Comparison of ENCODE assay signal across 14 cellular contexts in genomic region chr5:82405166-82405565, GRCh38.
DNase-seq lines count a peak whose midpoint lies in the region; ATAC-seq and TF ChIP-seq lines count a peak whose summit lies in the region.
"Had no signal": no experiment of that assay in that cellular context is flagged by ENCODE, and none has a peak within 500 bp of the region (broad histone marks: within the 10 kb centered on the region; RNA-seq: fewer than 3 reads in every experiment).

No MANE protein-coding gene starts in this region.

- CTCF ChIA-PET in RWPE1 (lab: Yijun Ruan, JAX) = interaction anchor here (0.6 kb wide), 1 partner anchor 16 kb away, joined by 3 read pairs; no protein-coding TSS in a partner anchor

- TF ChIP-seq CTCF in RWPE1 (conservative IDR thresholded peaks at IDR 0.05; ENCODE audit: low read depth) (no peak), epithelial cell of esophagus (IDR thresholded peaks at IDR 0.05; ENCODE audit: insufficient read depth, low read depth, low read length, missing control alignments) (no peak)

- no peak overlapping the region for H3K27ac ChIP-seq in RWPE1
- H3K27ac ChIP-seq: pancreas had no signal

- DNase-seq in Daoy (ENCODE audit: low read depth) = peak; percentile 89
- DNase-seq in RWPE1 (ENCODE audit: low spot score) = peak; percentile 93
- DNase-seq in epithelial cell of esophagus (ENCODE audit: low read depth) = peak; percentile 90
- DNase-seq in non-pigmented ciliary epithelial cell (ENCODE audit: low read depth) = peak; percentile 80
- DNase-seq in stimulated activated CD4-positive, alpha-beta T cell treated with anti-CD3 and anti-CD28 coated beads, Interleukin-15, amount 100 ng/mL, for 24 hours = no peak
- no peak for DNase-seq in activated CD8-positive, alpha-beta memory T cell treated with anti-CD3 and anti-CD28 coated beads, Interleukin-2, amount 50 U/mL, for 48 hours
- DNase-seq: activated CD8-positive, alpha-beta memory T cell treated with anti-CD3 and anti-CD28 coated beads for 24 hours; CD4-positive, CD25-positive, alpha-beta regulatory T cell; NCI-H510A; pancreas; stimulated activated CD4-positive, alpha-beta T cell treated with anti-CD3 and anti-CD28 coated beads, Interleukin-1b, Interleukin-23, amount 100 ng/mL, for 48 hours had no signal

- POLR2A ChIA-PET in RWPE1 (lab: Yijun Ruan, JAX; ENCODE audit: low non-redundant PET) = no interaction called here

- H3K4me3 ChIP-seq in epithelial cell of esophagus (ENCODE audit: low read length) = no peak overlapping the region
- H3K4me3 ChIP-seq: pancreas had no signal

- ATAC-seq in GM21360 (IDR thresholded peaks at IDR 0.05; ENCODE audit: unreplicated experiment) = no peak
- no peak for ATAC-seq in HG02938 (IDR thresholded peaks at IDR 0.05; ENCODE audit: unreplicated experiment)
- ATAC-seq: pancreas; stimulated activated memory B cell treated with anti-CD40 and anti-IgM and Interleukin-4, amounts not matched to agents 10 μg/mL and 1 μg/mL and 100 μg/mL, for 72 hours had no signal

Comparison
In these comparisons a context has a peak if more than half of its experiments do, and no peak if none do; other contexts are left out.
1. DNase-seq: peak in Daoy (single experiment), RWPE1 (single experiment), epithelial cell of esophagus (single experiment) and non-pigmented ciliary epithelial cell (single experiment); none in stimulated activated CD4-positive, alpha-beta T cell treated with anti-CD3 and anti-CD28 coated beads, Interleukin-15, amount 100 ng/mL, for 24 hours (single experiment) and activated CD8-positive, alpha-beta memory T cell treated with anti-CD3 and anti-CD28 coated beads, Interleukin-2, amount 50 U/mL, for 48 hours (single experiment).